Comparison of ENCODE assay signal across 13 cellular contexts in genomic region chr17:74153821-74154430, GRCh38.
"Had no signal": no experiment of that assay in that cellular context is flagged by ENCODE, and none has a peak within 500 bp of the region (broad histone marks: within the 10 kb centered on the region; RNA-seq: fewer than 3 reads in every experiment).

No MANE protein-coding gene starts in this region.

- H3K4me3 ChIP-seq: adrenal gland, dorsolateral prefrontal cortex, spleen had no signal

- H3K27me3 ChIP-seq: adrenal gland had no signal

- H3K36me3 ChIP-seq: adrenal gland, spleen had no signal

- ATAC-seq: activated T-cell treated with anti-CD3 and anti-CD28 coated beads, Interleukin-2, amount 50 U/mL, for 4 hours; left ventricle myocardium superior; natural killer cell treated with Interleukin-12 subunit alpha and Interleukin-12 subunit beta and Interleukin-15 and Interleukin-18, amount 100 ng/mL, for 72 hours; sciatic nerve had no signal

- H3K4me3 Mint-ChIP-seq: activated naive CD4-positive, alpha-beta T cell treated with anti-CD3 and anti-CD28 coated beads, Interleukin-2, amount 50 U/mL, for 24 hours; activated T-cell treated with anti-CD3 and anti-CD28 coated beads, Interleukin-2, amount 50 U/mL, for 4 hours; natural killer cell treated with Interleukin-12 subunit alpha and Interleukin-12 subunit beta and Interleukin-15 and Interleukin-18, amount 100 ng/mL, for 72 hours had no signal

- H3K4me1 ChIP-seq: adrenal gland, spleen had no signal

- DNase-seq: activated CD4-positive, alpha-beta T cell treated with anti-CD3 and anti-CD28 coated beads, Interleukin-2, amount 50 U/mL, for 48 hours; activated CD4-positive, CD25-positive, alpha-beta regulatory T cell treated with anti-CD3 and anti-CD28 coated beads, Interleukin-2, amount 50 U/mL, for 72 hours; activated effector memory CD4-positive, alpha-beta T cell treated with Interleukin-2 at 50 U/mL for 16 hours; activated T-cell treated with anti-CD3 and anti-CD28 coated beads, Interleukin-2, amount 50 U/mL, for 4 hours; dorsolateral prefrontal cortex; hippocampal formation; left ventricle myocardium superior; mesenchymal stem cell; spleen had no signal

- H3K4me1 Mint-ChIP-seq: activated naive CD4-positive, alpha-beta T cell treated with anti-CD3 and anti-CD28 coated beads, Interleukin-2, amount 50 U/mL, for 24 hours had no signal

- H3K27ac ChIP-seq: adrenal gland, dorsolateral prefrontal cortex, spleen had no signal

- H3K36me3 Mint-ChIP-seq: activated naive CD4-positive, alpha-beta T cell treated with anti-CD3 and anti-CD28 coated beads, Interleukin-2, amount 50 U/mL, for 24 hours; natural killer cell treated with Interleukin-12 subunit alpha and Interleukin-12 subunit beta and Interleukin-15 and Interleukin-18, amount 100 ng/mL, for 72 hours had no signal

- H3K9me3 Mint-ChIP-seq: activated naive CD4-positive, alpha-beta T cell treated with anti-CD3 and anti-CD28 coated beads, Interleukin-2, amount 50 U/mL, for 24 hours; activated T-cell treated with anti-CD3 and anti-CD28 coated beads, Interleukin-2, amount 50 U/mL, for 4 hours; natural killer cell treated with Interleukin-12 subunit alpha and Interleukin-12 subunit beta and Interleukin-15 and Interleukin-18, amount 100 ng/mL, for 72 hours had no signal

- H3K9me3 ChIP-seq: adrenal gland, spleen had no signal

- H3K27ac Mint-ChIP-seq: activated naive CD4-positive, alpha-beta T cell treated with anti-CD3 and anti-CD28 coated beads, Interleukin-2, amount 50 U/mL, for 24 hours; natural killer cell treated with Interleukin-12 subunit alpha and Interleukin-12 subunit beta and Interleukin-15 and Interleukin-18, amount 100 ng/mL, for 72 hours had no signal
